In genomic region chr1:29043270-29043971, GRCh38 we compare ENCODE assay signal across 16 cellular contexts.
DNase-seq lines count a peak whose midpoint lies in the region; ATAC-seq and TF ChIP-seq lines count a peak whose summit lies in the region.
"Had no signal": no experiment of that assay in that cellular context is flagged by ENCODE, and none has a peak within 500 bp of the region (broad histone marks: within the 10 kb centered on the region; RNA-seq: fewer than 3 reads in every experiment).

No MANE protein-coding gene starts in this region.

- no peak for TF ChIP-seq CTCF in fibroblast of pulmonary artery (IDR thresholded peaks at IDR 0.05; ENCODE audit: low read length, missing control alignments)
- no peak for TF ChIP-seq CTCF in neural crest cell (conservative IDR thresholded peaks at IDR 0.05)
- no peak for TF ChIP-seq CTCF in Peyer's patch (IDR thresholded peaks at IDR 0.05)

- H3K9me3 Mint-ChIP-seq in activated CD4-positive, alpha-beta memory T cell treated with anti-CD3 and anti-CD28 coated beads for 36 hours, result no peaks in the 10 kb centered on the region
- no peaks in the 10 kb centered on the region for H3K9me3 Mint-ChIP-seq in activated CD4-positive, alpha-beta memory T cell treated with anti-CD3 and anti-CD28 coated beads, Interleukin-2, amount 10 ng/mL, durations not matched to agents 7 days and 5 days
- no peaks in the 10 kb centered on the region for H3K9me3 Mint-ChIP-seq in neural crest cell

- no peak for DNase-seq in activated CD4-positive, alpha-beta memory T cell treated with anti-CD3 and anti-CD28 coated beads for 36 hours
- no peak for DNase-seq in activated CD4-positive, alpha-beta memory T cell treated with anti-CD3 and anti-CD28 coated beads, Interleukin-2, amount 10 ng/mL, durations not matched to agents 7 days and 5 days
- peak; percentile 53 for DNase-seq in NCI-H2227 treated with DMSO at 0.1 percent for 48 hours (lab: John Stamatoyannopoulos, UW)
- DNase-seq in fibroblast of pulmonary artery (ENCODE audit: low read depth), result peak; percentile 20
- DNase-seq in neural crest cell (ENCODE audit: low read depth, low spot score), result no peak
- no peak for DNase-seq in T-helper 9 cell
- DNase-seq in Peyer's patch, result no peak
- DNase-seq: DMS153, midbrain, NCI-H187 treated with DMSO at 0.1 percent for 48 hours, NCI-H526 treated with DMSO at 0.1 percent for 48 hours, occipital lobe, PC-9, upper lobe of left lung had no signal

- peak overlapping the region; percentile 49 for H3K27ac Mint-ChIP-seq in activated CD4-positive, alpha-beta memory T cell treated with anti-CD3 and anti-CD28 coated beads for 36 hours
- no peak overlapping the region for H3K27ac Mint-ChIP-seq in activated CD4-positive, alpha-beta memory T cell treated with anti-CD3 and anti-CD28 coated beads, Interleukin-2, amount 10 ng/mL, durations not matched to agents 7 days and 5 days
- H3K27ac Mint-ChIP-seq in neural crest cell (ENCODE audit: unreplicated experiment), result peak overlapping the region; percentile 4

- H3K36me3 Mint-ChIP-seq in activated CD4-positive, alpha-beta memory T cell treated with anti-CD3 and anti-CD28 coated beads for 36 hours, result peaks cover 9% of the 10 kb centered on the region
- H3K36me3 Mint-ChIP-seq in activated CD4-positive, alpha-beta memory T cell treated with anti-CD3 and anti-CD28 coated beads, Interleukin-2, amount 10 ng/mL, durations not matched to agents 7 days and 5 days (ENCODE audit: low read depth), result peaks cover 14% of the 10 kb centered on the region
- H3K36me3 Mint-ChIP-seq in neural crest cell (ENCODE audit: low read depth), result peaks cover 7% of the 10 kb centered on the region

- H3K27me3 Mint-ChIP-seq in activated CD4-positive, alpha-beta memory T cell treated with anti-CD3 and anti-CD28 coated beads for 36 hours, result no peaks in the 10 kb centered on the region
- no peaks in the 10 kb centered on the region for H3K27me3 Mint-ChIP-seq in activated CD4-positive, alpha-beta memory T cell treated with anti-CD3 and anti-CD28 coated beads, Interleukin-2, amount 10 ng/mL, durations not matched to agents 7 days and 5 days
- H3K27me3 Mint-ChIP-seq in neural crest cell (ENCODE audit: low read depth), result no peaks in the 10 kb centered on the region

- ATAC-seq in GM21390 (IDR thresholded peaks at IDR 0.05; ENCODE audit: unreplicated experiment), result no peak

- CTCF ChIA-PET in activated CD4-positive, alpha-beta memory T cell treated with anti-CD3 and anti-CD28 coated beads for 36 hours (lab: Charles Lee), result interaction anchor here (0.6 to 17.0 kb wide), 9 partner anchors 9 to 307 kb away, joined by 3 to 401 read pairs (median 4); partner anchors contain the start of gene YTHDF2
- CTCF ChIA-PET in activated CD4-positive, alpha-beta memory T cell treated with anti-CD3 and anti-CD28 coated beads, Interleukin-2, amount 10 ng/mL, durations not matched to agents 7 days and 5 days (lab: Charles Lee), result interaction anchor here (1.0 kb wide), 1 partner anchor 10 kb away, joined by 5 read pairs; no protein-coding TSS in a partner anchor

- H3K4me3 Mint-ChIP-seq in activated CD4-positive, alpha-beta memory T cell treated with anti-CD3 and anti-CD28 coated beads for 36 hours, result no peak overlapping the region
- no peak overlapping the region for H3K4me3 Mint-ChIP-seq in activated CD4-positive, alpha-beta memory T cell treated with anti-CD3 and anti-CD28 coated beads, Interleukin-2, amount 10 ng/mL, durations not matched to agents 7 days and 5 days
- H3K4me3 Mint-ChIP-seq in neural crest cell, result no peak overlapping the region

- H3K27me3 ChIP-seq in Peyer's patch, result no peaks in the 10 kb centered on the region
- H3K27me3 ChIP-seq: upper lobe of left lung had no signal

- no peak overlapping the region for H3K27ac ChIP-seq in Peyer's patch
- H3K27ac ChIP-seq: C4-2B, PC-9, upper lobe of left lung had no signal

- H3K4me3 ChIP-seq in fibroblast of pulmonary artery (replicated peaks; ENCODE audit: low read depth, low read length) (no peak overlapping the region), Peyer's patch (no peak overlapping the region)
- H3K4me3 ChIP-seq: PC-9, upper lobe of left lung had no signal

- no peaks in the 10 kb centered on the region for H3K4me1 ChIP-seq in Peyer's patch
- H3K4me1 ChIP-seq: upper lobe of left lung had no signal

- H3K36me3 ChIP-seq in Peyer's patch, result peaks cover 0 to 19% (median 0%) of the 10 kb centered on the region in 3 donors

- TF ChIP-seq POLR2A in Peyer's patch (IDR thresholded peaks at IDR 0.05), result no peak

- intact Hi-C loops in activated CD4-positive, alpha-beta memory T cell treated with anti-CD3 and anti-CD28 coated beads for 36 hours (cut with micrococcal nuclease), result loop anchor here (5.0 kb wide), 1 partner anchor 71 kb away; no protein-coding TSS in a partner anchor

- POLR2A ChIA-PET in activated CD4-positive, alpha-beta memory T cell treated with anti-CD3 and anti-CD28 coated beads for 36 hours (lab: Charles Lee), result interaction anchor here (0.6 kb wide), 1 partner anchor 112 kb away, joined by 3 read pairs; no protein-coding TSS in a partner anchor
- POLR2A ChIA-PET in activated CD4-positive, alpha-beta memory T cell treated with anti-CD3 and anti-CD28 coated beads, Interleukin-2, amount 10 ng/mL, durations not matched to agents 7 days and 5 days (lab: Charles Lee), result interaction anchor here (0.5 to 1.1 kb wide), 2 partner anchors 71 to 402 kb away, joined by 3 read pairs; no protein-coding TSS in a partner anchor

- H3K4me1 Mint-ChIP-seq in activated CD4-positive, alpha-beta memory T cell treated with anti-CD3 and anti-CD28 coated beads for 36 hours (ENCODE audit: low read depth), result peaks cover 29% of the 10 kb centered on the region
- no peaks in the 10 kb centered on the region for H3K4me1 Mint-ChIP-seq in activated CD4-positive, alpha-beta memory T cell treated with anti-CD3 and anti-CD28 coated beads, Interleukin-2, amount 10 ng/mL, durations not matched to agents 7 days and 5 days
- H3K4me1 Mint-ChIP-seq in neural crest cell, result peaks cover 11% of the 10 kb centered on the region

- H3K9me3 ChIP-seq in Peyer's patch, result no peaks in the 10 kb centered on the region
- H3K9me3 ChIP-seq: upper lobe of left lung had no signal

Comparison
In these comparisons a context has a peak if more than half of its experiments do, and no peak if none do; other contexts are left out.
1. DNase-seq: peak in NCI-H2227 treated with DMSO at 0.1 percent for 48 hours (single experiment) and fibroblast of pulmonary artery (single experiment); none in activated CD4-positive, alpha-beta memory T cell treated with anti-CD3 and anti-CD28 coated beads for 36 hours (single experiment), activated CD4-positive, alpha-beta memory T cell treated with anti-CD3 and anti-CD28 coated beads, Interleukin-2, amount 10 ng/mL, durations not matched to agents 7 days and 5 days (single experiment), neural crest cell (single experiment), T-helper 9 cell (single experiment) and Peyer's patch (0 of 3).